ENCODE assay signal across 9 cellular contexts in the genomic region with DNA sequence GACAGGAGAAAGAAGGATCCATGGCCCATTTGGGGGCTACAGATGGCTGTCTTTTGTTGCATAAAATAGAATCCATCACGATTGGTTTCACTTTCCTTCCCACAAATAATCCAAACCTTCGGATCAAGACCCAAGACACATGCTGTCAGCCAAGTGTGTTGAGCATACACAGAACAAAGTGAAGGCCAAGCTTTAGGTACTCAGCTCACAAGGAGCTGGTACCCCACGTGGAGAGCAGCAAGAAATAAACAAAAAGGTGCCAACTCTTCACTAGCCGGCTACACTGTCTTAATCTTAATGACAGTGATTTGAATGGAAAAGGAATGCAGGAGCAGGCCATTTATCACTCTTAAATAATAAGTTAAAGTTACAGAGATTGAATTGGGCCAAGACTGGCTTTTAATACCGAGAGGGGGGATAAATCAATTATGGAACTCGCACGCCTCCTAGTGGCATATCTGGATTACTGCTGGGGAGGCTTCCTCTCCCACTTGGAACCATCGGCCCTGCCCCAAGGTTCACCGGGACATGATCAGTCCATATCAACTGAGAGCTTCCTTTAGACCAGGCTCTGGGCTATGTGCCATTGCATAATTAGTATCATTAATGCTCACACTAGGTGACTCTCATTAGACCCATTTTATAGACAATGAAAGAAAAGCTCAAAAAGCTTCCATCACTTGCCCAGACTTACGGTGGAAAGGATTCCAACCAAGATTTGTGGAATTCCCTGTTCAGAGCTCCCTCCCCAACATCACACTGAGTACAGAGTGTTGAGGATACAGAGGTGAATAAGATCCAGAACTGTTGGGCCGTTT.
DNase-seq lines count a peak whose midpoint lies in the region; ATAC-seq lines count a peak whose summit lies in the region.
"Had no signal": no experiment of that assay in that cellular context is flagged by ENCODE, and none has a peak within 500 bp of the region (broad histone marks: within the 10 kb centered on the region; RNA-seq: fewer than 3 reads in every experiment).

No MANE protein-coding gene starts in this region.

- H3K4me1 Mint-ChIP-seq in activated CD8-positive, alpha-beta memory T cell treated with anti-CD3 and anti-CD28 coated beads, Interleukin-2, amount 10 ng/mL, durations not matched to agents 7 days and 5 days = no peaks in the 10 kb centered on the region

- H3K36me3 Mint-ChIP-seq in activated CD8-positive, alpha-beta memory T cell treated with anti-CD3 and anti-CD28 coated beads, Interleukin-2, amount 10 ng/mL, durations not matched to agents 7 days and 5 days = no peaks in the 10 kb centered on the region
- H3K36me3 Mint-ChIP-seq: activated naive CD8-positive, alpha-beta T cell had no signal

- no peak overlapping the region for H3K4me3 Mint-ChIP-seq in activated CD8-positive, alpha-beta memory T cell treated with anti-CD3 and anti-CD28 coated beads, Interleukin-2, amount 10 ng/mL, durations not matched to agents 7 days and 5 days
- H3K4me3 Mint-ChIP-seq: activated naive CD8-positive, alpha-beta T cell had no signal

- DNase-seq in NCI-H1417 (lab: John Stamatoyannopoulos, UW) = peak; percentile 17 to 60 (median 47)
- no peak for DNase-seq in NCI-H1417 treated with DMSO at 0.1 percent for 48 hours (lab: John Stamatoyannopoulos, UW)
- DNase-seq in NCI-H345 (lab: John Stamatoyannopoulos, UW) = peak; percentile 62
- peak; percentile 43 for DNase-seq in activated CD8-positive, alpha-beta memory T cell treated with anti-CD3 and anti-CD28 coated beads, Interleukin-2, amount 10 ng/mL, durations not matched to agents 7 days and 5 days
- peak; percentile 54 for DNase-seq in glomerular visceral epithelial cell (ENCODE audit: extremely low spot score)
- DNase-seq in posterior cingulate gyrus = peak in 8 of 10 donors; percentile 36 to 92 (median 73)
- DNase-seq in DMS79 (lab: John Stamatoyannopoulos, UW) = no peak

- peaks cover 2% of the 10 kb centered on the region for H3K27me3 Mint-ChIP-seq in activated CD8-positive, alpha-beta memory T cell treated with anti-CD3 and anti-CD28 coated beads, Interleukin-2, amount 10 ng/mL, durations not matched to agents 7 days and 5 days

- H3K27ac Mint-ChIP-seq in activated CD8-positive, alpha-beta memory T cell treated with anti-CD3 and anti-CD28 coated beads, Interleukin-2, amount 10 ng/mL, durations not matched to agents 7 days and 5 days = no peak overlapping the region
- H3K27ac Mint-ChIP-seq: activated naive CD8-positive, alpha-beta T cell had no signal

- no peaks in the 10 kb centered on the region for H3K9me3 Mint-ChIP-seq in activated CD8-positive, alpha-beta memory T cell treated with anti-CD3 and anti-CD28 coated beads, Interleukin-2, amount 10 ng/mL, durations not matched to agents 7 days and 5 days (ENCODE audit: low read depth)

- intact Hi-C loops in posterior cingulate gyrus (cut with DNase I) = loop anchor here (5.0 kb wide), 2 partner anchors 1279 to 1294 kb away; no protein-coding TSS in a partner anchor

- ATAC-seq in HG02588 (IDR thresholded peaks at IDR 0.05; ENCODE audit: unreplicated experiment) = peak; percentile 60
- no peak for ATAC-seq in activated CD8-positive, alpha-beta memory T cell treated with anti-CD3 and anti-CD28 coated beads, Interleukin-2, amount 10 ng/mL, durations not matched to agents 7 days and 5 days

- CTCF ChIA-PET in activated CD8-positive, alpha-beta memory T cell treated with anti-CD3 and anti-CD28 coated beads, Interleukin-2, amount 10 ng/mL, durations not matched to agents 7 days and 5 days (lab: Charles Lee) = interaction anchor here (0.6 to 1.3 kb wide), 5 partner anchors 10 to 193 kb away, joined by 3 to 4 read pairs (median 3); no protein-coding TSS in a partner anchor

Comparison
In these comparisons a context has a peak if more than half of its experiments do, and no peak if none do; other contexts are left out.
1. DNase-seq: peak in NCI-H1417 (3 of 3), NCI-H345 (single experiment), activated CD8-positive, alpha-beta memory T cell treated with anti-CD3 and anti-CD28 coated beads, Interleukin-2, amount 10 ng/mL, durations not matched to agents 7 days and 5 days (single experiment), glomerular visceral epithelial cell (single experiment) and posterior cingulate gyrus (8 of 10); none in NCI-H1417 treated with DMSO at 0.1 percent for 48 hours (single experiment) and DMS79 (single experiment).